Comparison of ENCODE assay signal across 21 cellular contexts in the genomic region with DNA sequence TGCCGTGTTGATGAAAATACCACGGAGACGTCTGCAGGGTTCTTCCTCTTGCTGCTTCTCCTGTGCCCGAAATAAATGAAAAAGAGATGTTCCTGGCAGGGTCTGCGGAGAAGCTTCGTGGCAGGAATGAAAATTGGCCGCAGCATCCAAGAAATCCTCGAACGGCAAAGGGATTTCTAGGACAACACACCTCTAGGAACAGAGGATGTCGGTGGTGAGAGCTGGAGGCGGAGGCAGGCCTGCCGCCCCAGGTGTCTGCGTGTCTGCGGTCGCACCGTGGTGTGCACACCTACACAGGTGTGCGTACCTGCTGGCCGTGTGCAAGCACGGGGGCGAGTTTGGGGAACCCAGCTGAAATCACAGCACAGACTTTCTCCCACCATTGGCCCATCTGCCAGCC. TPM values are rescaled to one million over a fixed set of nuclear protein-coding genes. Genes with fewer than 3 reads are reported as not detected.
DNase-seq lines count a peak whose midpoint lies in the region; ATAC-seq and TF ChIP-seq lines count a peak whose summit lies in the region.
"Had no signal": no experiment of that assay in that cellular context is flagged by ENCODE, and none has a peak within 500 bp of the region (broad histone marks: within the 10 kb centered on the region; RNA-seq: fewer than 3 reads in every experiment).

No MANE protein-coding gene starts in this region.

- peaks cover 2% of the 10 kb centered on the region for H3K27me3 Mint-ChIP-seq in activated CD8-positive, alpha-beta T cell treated with anti-CD3 and anti-CD28 coated beads, Interleukin-2, amount 10 ng/mL, durations not matched to agents 7 days and 5 days (ENCODE audit: low read depth)
- H3K27me3 Mint-ChIP-seq in CD4-positive, alpha-beta memory T cell = peaks cover 5 to 13% of the 10 kb centered on the region in 2 donors

- intact Hi-C loops in Right ventricle myocardium inferior (cut with DNase I) (loop anchor here (2.0 to 5.0 kb wide), 2 partner anchors 50 to 544 kb away; a partner anchor contains a TSS), cardiac septum (cut with DNase I) (no loop called here)
- intact Hi-C loops in CD4-positive, alpha-beta memory T cell (cut with micrococcal nuclease) = no loop called here

- no peaks in the 10 kb centered on the region for H3K27me3 ChIP-seq in Peyer's patch
- H3K27me3 ChIP-seq in CD4-positive, alpha-beta memory T cell (ENCODE audit: insufficient read depth, low read length) = no peaks in the 10 kb centered on the region
- H3K27me3 ChIP-seq: hepatocyte, SJCRH30, thyroid gland had no signal

- H3K4me3 Mint-ChIP-seq in activated CD8-positive, alpha-beta T cell treated with anti-CD3 and anti-CD28 coated beads, Interleukin-2, amount 10 ng/mL, durations not matched to agents 7 days and 5 days = no peak overlapping the region
- H3K4me3 Mint-ChIP-seq in CD4-positive, alpha-beta memory T cell = no peak overlapping the region
- H3K4me3 Mint-ChIP-seq: natural killer cell treated with Interleukin-12 subunit alpha and Interleukin-12 subunit beta and Interleukin-15 and Interleukin-18, amount 100 ng/mL, for 72 hours; T-helper 1 cell treated with Interleukin-12 subunit alpha and Interleukin-12 subunit beta and Interleukin-4 antibody, amounts not matched to agents 30 μg/mL and 1 μg/mL, for 36 hours had no signal

- CTCF ChIA-PET in activated CD8-positive, alpha-beta T cell treated with anti-CD3 and anti-CD28 coated beads, Interleukin-2, amount 10 ng/mL, durations not matched to agents 7 days and 5 days (lab: Charles Lee) = no interaction called here
- CTCF ChIA-PET in CD4-positive, alpha-beta memory T cell (lab: Charles Lee; ENCODE audit: partially characterized antibody) = interaction anchor here (0.9 kb wide), 1 partner anchor 9 kb away, joined by 3 read pairs; no protein-coding TSS in a partner anchor

- no peaks in the 10 kb centered on the region for H3K9me3 ChIP-seq in Peyer's patch
- no peaks in the 10 kb centered on the region for H3K9me3 ChIP-seq in CD4-positive, alpha-beta memory T cell (ENCODE audit: control insufficient read depth in 1 of 2, low read length in 2 of 2)
- H3K9me3 ChIP-seq: A549, prostate gland, SJCRH30, thyroid gland had no signal

- no peak overlapping the region for H3K4me3 ChIP-seq in coronary artery
- H3K4me3 ChIP-seq in Peyer's patch = no peak overlapping the region
- no peak overlapping the region for H3K4me3 ChIP-seq in CD4-positive, alpha-beta memory T cell (ENCODE audit: low read length in 2 of 2)
- H3K4me3 ChIP-seq: A549, hepatocyte, prostate gland, SJCRH30, thyroid gland had no signal

- POLR2A ChIA-PET in activated CD8-positive, alpha-beta T cell treated with anti-CD3 and anti-CD28 coated beads, Interleukin-2, amount 10 ng/mL, durations not matched to agents 7 days and 5 days (lab: Charles Lee) = no interaction called here
- POLR2A ChIA-PET in CD4-positive, alpha-beta memory T cell (lab: Charles Lee; ENCODE audit: partially characterized antibody) = no interaction called here

- TF ChIP-seq POLR2A in Peyer's patch (IDR thresholded peaks at IDR 0.05) = no peak

- peak; percentile 20 for ATAC-seq in Right ventricle myocardium inferior
- ATAC-seq in activated CD8-positive, alpha-beta T cell treated with anti-CD3 and anti-CD28 coated beads, Interleukin-2, amount 10 ng/mL, durations not matched to agents 7 days and 5 days = no peak

- H3K27ac Mint-ChIP-seq in activated CD8-positive, alpha-beta T cell treated with anti-CD3 and anti-CD28 coated beads, Interleukin-2, amount 10 ng/mL, durations not matched to agents 7 days and 5 days = no peak overlapping the region
- H3K27ac Mint-ChIP-seq in CD4-positive, alpha-beta memory T cell = no peak overlapping the region
- H3K27ac Mint-ChIP-seq: natural killer cell treated with Interleukin-12 subunit alpha and Interleukin-12 subunit beta and Interleukin-15 and Interleukin-18, amount 100 ng/mL, for 72 hours; T-helper 1 cell treated with Interleukin-12 subunit alpha and Interleukin-12 subunit beta and Interleukin-4 antibody, amounts not matched to agents 30 μg/mL and 1 μg/mL, for 36 hours had no signal

- no peaks in the 10 kb centered on the region for H3K4me1 Mint-ChIP-seq in activated CD8-positive, alpha-beta T cell treated with anti-CD3 and anti-CD28 coated beads, Interleukin-2, amount 10 ng/mL, durations not matched to agents 7 days and 5 days (ENCODE audit: low read depth)
- no peaks in the 10 kb centered on the region for H3K4me1 Mint-ChIP-seq in CD4-positive, alpha-beta memory T cell

- DNase-seq in Right ventricle myocardium inferior (ENCODE audit: missing footprints) = no peak
- DNase-seq in cardiac septum (ENCODE audit: low spot score) = no peak
- DNase-seq in coronary artery (ENCODE audit: low spot score) = no peak
- peak; percentile 40 for DNase-seq in inferior parietal cortex (ENCODE audit: extremely low spot score)
- no peak for DNase-seq in activated CD8-positive, alpha-beta T cell treated with anti-CD3 and anti-CD28 coated beads, Interleukin-2, amount 10 ng/mL, durations not matched to agents 7 days and 5 days
- DNase-seq in Peyer's patch = no peak
- DNase-seq in CD4-positive, alpha-beta memory T cell = no peak
- no peak for DNase-seq in effector CD8-positive, alpha-beta T cell (lab: John Stamatoyannopoulos, UW)
- DNase-seq: central memory CD4-positive, alpha-beta T cell; kidney; mesenchymal stem cell; NCI-H187 treated with DMSO at 0.1 percent for 48 hours; SJCRH30 had no signal

- H3K36me3 ChIP-seq in Peyer's patch = no peaks in the 10 kb centered on the region
- no peaks in the 10 kb centered on the region for H3K36me3 ChIP-seq in CD4-positive, alpha-beta memory T cell (ENCODE audit: insufficient read depth, low read length)
- H3K36me3 ChIP-seq: prostate gland, SJCRH30, thyroid gland had no signal

- no peaks in the 10 kb centered on the region for H3K9me3 Mint-ChIP-seq in activated CD8-positive, alpha-beta T cell treated with anti-CD3 and anti-CD28 coated beads, Interleukin-2, amount 10 ng/mL, durations not matched to agents 7 days and 5 days (ENCODE audit: insufficient read depth)
- H3K9me3 Mint-ChIP-seq in CD4-positive, alpha-beta memory T cell = no peaks in the 10 kb centered on the region
- H3K9me3 Mint-ChIP-seq: natural killer cell treated with Interleukin-12 subunit alpha and Interleukin-12 subunit beta and Interleukin-15 and Interleukin-18, amount 100 ng/mL, for 72 hours; T-helper 1 cell treated with Interleukin-12 subunit alpha and Interleukin-12 subunit beta and Interleukin-4 antibody, amounts not matched to agents 30 μg/mL and 1 μg/mL, for 36 hours had no signal

- H3K4me1 ChIP-seq in Peyer's patch = no peaks in the 10 kb centered on the region
- H3K4me1 ChIP-seq in CD4-positive, alpha-beta memory T cell (ENCODE audit: insufficient read depth, low read length) = no peaks in the 10 kb centered on the region
- H3K4me1 ChIP-seq: prostate gland, SJCRH30 had no signal

- H3K27ac ChIP-seq in coronary artery (peak overlapping the region; percentile 17 to 89), Peyer's patch (no peak overlapping the region)
- H3K27ac ChIP-seq in CD4-positive, alpha-beta memory T cell (ENCODE audit: low read depth, low read length) = no peak overlapping the region
- H3K27ac ChIP-seq: hepatocyte, prostate gland, SJCRH30, thyroid gland had no signal

- H3K36me3 Mint-ChIP-seq in activated CD8-positive, alpha-beta T cell treated with anti-CD3 and anti-CD28 coated beads, Interleukin-2, amount 10 ng/mL, durations not matched to agents 7 days and 5 days (ENCODE audit: low read depth) = no peaks in the 10 kb centered on the region
- H3K36me3 Mint-ChIP-seq in CD4-positive, alpha-beta memory T cell = no peaks in the 10 kb centered on the region
- H3K36me3 Mint-ChIP-seq: natural killer cell treated with Interleukin-12 subunit alpha and Interleukin-12 subunit beta and Interleukin-15 and Interleukin-18, amount 100 ng/mL, for 72 hours had no signal

- TF ChIP-seq CTCF in coronary artery (IDR thresholded peaks at IDR 0.05) = no peak
- no peak for TF ChIP-seq CTCF in Peyer's patch (IDR thresholded peaks at IDR 0.05)

RNA-seq across cellular contexts. Expression of a gene that starts 43.4 kb away (rescaled TPM):
- total RNA-seq in Right ventricle myocardium inferior (not detected), cardiac septum (0.30 TPM), Peyer's patch (1 to 10 TPM in 1 of 4 donors, not detected in 3; 1.6 TPM)
- not detected for total RNA-seq in activated CD8-positive, alpha-beta T cell treated with anti-CD3 and anti-CD28 coated beads, Interleukin-2, amount 10 ng/mL, durations not matched to agents 7 days and 5 days
- not detected for total RNA-seq in CD4-positive, alpha-beta memory T cell
- polyA plus RNA-seq in CD4-positive, alpha-beta memory T cell = not detected
- total RNA-seq: activated CD8-positive, alpha-beta memory T cell treated with anti-CD3 and anti-CD28 coated beads for 36 hours; HepG2; natural killer cell treated with Interleukin-12 subunit alpha and Interleukin-12 subunit beta and Interleukin-15 and Interleukin-18, amount 100 ng/mL, for 72 hours; SJCRH30 had no signal
- polyA plus RNA-seq: HepG2 had no signal

RNA-seq across cellular contexts. Expression of a gene that starts 51.9 kb away (rescaled TPM):
- total RNA-seq in Right ventricle myocardium inferior (14.3 TPM), cardiac septum (25.8 TPM), Peyer's patch (10 to 100 TPM; 39.2 to 62.3 (median 57.8) TPM)
- total RNA-seq in activated CD8-positive, alpha-beta T cell treated with anti-CD3 and anti-CD28 coated beads, Interleukin-2, amount 10 ng/mL, durations not matched to agents 7 days and 5 days = 10 to 100 TPM; 61.0 to 64.5 TPM
- total RNA-seq in CD4-positive, alpha-beta memory T cell = 10 to 100 TPM; 83.3 to 89.9 TPM
- polyA plus RNA-seq in CD4-positive, alpha-beta memory T cell = 1 to 10 TPM in 1 of 2 donors, under 1 TPM in 1; 0.42 to 8.7 TPM

Comparison
In these comparisons a context has a peak if more than half of its experiments do, and no peak if none do; other contexts are left out.
1. H3K27ac ChIP-seq: peak in coronary artery (2 of 2); none in Peyer's patch (0 of 4) and CD4-positive, alpha-beta memory T cell (single experiment).